In genomic region chr3:122977645-122978466, GRCh38 we compare ENCODE assay signal across 10 cellular contexts. TPM values are rescaled to one million over a fixed set of nuclear protein-coding genes. Genes with fewer than 3 reads are reported as not detected.
DNase-seq lines count a peak whose midpoint lies in the region; ATAC-seq and TF ChIP-seq lines count a peak whose summit lies in the region.
"Had no signal": no experiment of that assay in that cellular context is flagged by ENCODE, and none has a peak within 500 bp of the region (broad histone marks: within the 10 kb centered on the region; RNA-seq: fewer than 3 reads in every experiment).

No MANE protein-coding gene starts in this region.

- peak; percentile 48 for DNase-seq in AG20443 (ENCODE audit: low spot score)
- peak; percentile 21 for DNase-seq in NCI-H1105 (lab: John Stamatoyannopoulos, UW)
- DNase-seq in cardiac fibroblast (ENCODE audit: low read depth in 2 of 2), result peak; percentile 69 to 74
- no peak for DNase-seq in left lobe of liver (ENCODE audit: low spot score)
- no peak for DNase-seq in OCI-M2 (lab: John Stamatoyannopoulos, UW; ENCODE audit: unreplicated experiment)
- no peak for DNase-seq in stimulated activated CD4-positive, alpha-beta T cell treated with anti-CD3 and anti-CD28 coated beads, Interleukin-2, amount 100 ng/mL, for 48 hours
- DNase-seq in activated CD4-positive, alpha-beta T cell treated with anti-CD3 and anti-CD28 coated beads for 1 hour, result no peak
- DNase-seq: activated B cell treated with CpG ODN at 0.5 μM for 24 hours, GF-D8 had no signal

- no peak for TF ChIP-seq CTCF in cardiac fibroblast (IDR thresholded peaks at IDR 0.05; ENCODE audit: low read depth, low read length)

- H3K4me3 ChIP-seq in cardiac fibroblast (replicated peaks in 1 of 2; ENCODE audit: low read depth in 2 of 2, low read length in 2 of 2), result no peak overlapping the region

- ATAC-seq in left lobe of liver (peak; percentile 29), GM21529 (IDR thresholded peaks at IDR 0.05; ENCODE audit: unreplicated experiment) (no peak)

RNA-seq across cellular contexts. Expression of gene SEMA5B, which starts 49.7 kb away (rescaled TPM):
- total RNA-seq in left lobe of liver, result 1.0 TPM

Comparison
In these comparisons a context has a peak if more than half of its experiments do, and no peak if none do; other contexts are left out.
1. DNase-seq: peak in AG20443 (single experiment), NCI-H1105 (single experiment) and cardiac fibroblast (2 of 2); none in left lobe of liver (single experiment), OCI-M2 (single experiment), stimulated activated CD4-positive, alpha-beta T cell treated with anti-CD3 and anti-CD28 coated beads, Interleukin-2, amount 100 ng/mL, for 48 hours (0 of 2) and activated CD4-positive, alpha-beta T cell treated with anti-CD3 and anti-CD28 coated beads for 1 hour (single experiment).